ENCODE assay signal across 21 cellular contexts in genomic region chr13:107252021-107252420, GRCh38.
"Had no signal": no experiment of that assay in that cellular context is flagged by ENCODE, and none has a peak within 500 bp of the region (broad histone marks: within the 10 kb centered on the region; RNA-seq: fewer than 3 reads in every experiment).

No MANE protein-coding gene starts in this region.

- H3K9me3 ChIP-seq: MG63, SK-N-SH had no signal

- H3K27me3 ChIP-seq: MG63 had no signal

- H3K4me2 ChIP-seq: SK-N-SH had no signal

- H3K4me3 ChIP-seq: MG63 had no signal

- H3K36me3 ChIP-seq: MG63 had no signal

- DNase-seq: KBM-7, MG63, NCI-H1092, NCI-H1105 treated with DMSO at 0.1 percent for 48 hours, NCI-H1417 treated with DMSO at 0.1 percent for 48 hours, NCI-H146, NCI-H1694 treated with DMSO at 0.1 percent for 48 hours, NCI-H2029, NCI-H2081 treated with DMSO at 0.1 percent for 48 hours, NCI-H2171, NCI-H226, NCI-H446, NCI-H510A, NCI-H524 treated with DMSO at 0.1 percent for 48 hours, NCI-H69, NCI-H774, SHP77, SK-N-SH, SW 1271 had no signal

- ATAC-seq: Panc1 had no signal

- H3K9ac ChIP-seq: SK-N-SH had no signal

- H3K27ac ChIP-seq: RWPE1 had no signal
